In genomic region chr14:59755388-59755787, GRCh38 we compare ENCODE assay signal across 22 cellular contexts.
DNase-seq lines count a peak whose midpoint lies in the region; ATAC-seq lines count a peak whose summit lies in the region.
"Had no signal": no experiment of that assay in that cellular context is flagged by ENCODE, and none has a peak within 500 bp of the region (broad histone marks: within the 10 kb centered on the region; RNA-seq: fewer than 3 reads in every experiment).

No MANE protein-coding gene starts in this region.

- H2BK12ac ChIP-seq in mesenchymal stem cell (ENCODE audit: low read length in 2 of 2), result no peak overlapping the region

- H3K9ac ChIP-seq in mesenchymal stem cell (ENCODE audit: low read length), result peak overlapping the region; percentile 47
- H3K9ac ChIP-seq: BLaER1 had no signal

- intact Hi-C loops in activated CD4-positive, alpha-beta T cell treated with anti-CD3 and anti-CD28 coated beads, Interleukin-2, amount 10 ng/mL, durations not matched to agents 24 days and 14 days (cut with micrococcal nuclease), result no loop called here

- H3K4me3 Mint-ChIP-seq in activated CD4-positive, alpha-beta T cell treated with anti-CD3 and anti-CD28 coated beads, Interleukin-2, amount 10 ng/mL, durations not matched to agents 24 days and 14 days, result no peak overlapping the region
- H3K4me3 Mint-ChIP-seq: CD4-positive, CD25-positive, alpha-beta regulatory T cell had no signal

- no peaks in the 10 kb centered on the region for H3K27me3 ChIP-seq in mesenchymal stem cell (ENCODE audit: control insufficient read depth in 1 of 2, insufficient read depth in 1 of 2, low read length in 2 of 2)
- H3K27me3 ChIP-seq: BLaER1, SJSA1 had no signal

- no peak overlapping the region for H2AK5ac ChIP-seq in mesenchymal stem cell (ENCODE audit: low read length, severe bottlenecking)

- no peaks in the 10 kb centered on the region for H3K27me3 Mint-ChIP-seq in activated CD4-positive, alpha-beta T cell treated with anti-CD3 and anti-CD28 coated beads, Interleukin-2, amount 10 ng/mL, durations not matched to agents 24 days and 14 days

- H3K27ac ChIP-seq in mesenchymal stem cell (ENCODE audit: low read length, poor library complexity, severe bottlenecking), result no peak overlapping the region
- H3K27ac ChIP-seq: BLaER1, SJSA1 had no signal

- no peak overlapping the region for H3K4me2 ChIP-seq in mesenchymal stem cell (ENCODE audit: low read length, poor library complexity, severe bottlenecking)
- H3K4me2 ChIP-seq: BLaER1 had no signal

- no peaks in the 10 kb centered on the region for H3K4me1 Mint-ChIP-seq in activated CD4-positive, alpha-beta T cell treated with anti-CD3 and anti-CD28 coated beads, Interleukin-2, amount 10 ng/mL, durations not matched to agents 24 days and 14 days
- H3K4me1 Mint-ChIP-seq: CD4-positive, CD25-positive, alpha-beta regulatory T cell had no signal

- H3K23ac ChIP-seq in mesenchymal stem cell (ENCODE audit: low read length in 2 of 2), result no peak overlapping the region

- no peak overlapping the region for H4K91ac ChIP-seq in mesenchymal stem cell (ENCODE audit: low read length)

- no peak overlapping the region for H2AFZ ChIP-seq in mesenchymal stem cell (ENCODE audit: low read depth, low read length)

- no peaks in the 10 kb centered on the region for H3K4me1 ChIP-seq in mesenchymal stem cell (ENCODE audit: control insufficient read depth, insufficient read depth, low read depth, low read length)
- H3K4me1 ChIP-seq: BLaER1, SJSA1 had no signal

- H3K14ac ChIP-seq in mesenchymal stem cell (ENCODE audit: low read length in 2 of 2), result no peak overlapping the region

- H3K36me3 ChIP-seq in mesenchymal stem cell (ENCODE audit: control insufficient read depth in 1 of 2, insufficient read depth in 2 of 2, low read depth in 1 of 2, low read length in 2 of 2), result no peaks in the 10 kb centered on the region
- H3K36me3 ChIP-seq: BLaER1, SJSA1 had no signal

- no peaks in the 10 kb centered on the region for H3K9me3 Mint-ChIP-seq in activated CD4-positive, alpha-beta T cell treated with anti-CD3 and anti-CD28 coated beads, Interleukin-2, amount 10 ng/mL, durations not matched to agents 24 days and 14 days
- H3K9me3 Mint-ChIP-seq: CD4-positive, CD25-positive, alpha-beta regulatory T cell had no signal

- no peak overlapping the region for H2BK15ac ChIP-seq in mesenchymal stem cell (ENCODE audit: low read depth, poor library complexity, severe bottlenecking)

- no peaks in the 10 kb centered on the region for H3K36me3 Mint-ChIP-seq in activated CD4-positive, alpha-beta T cell treated with anti-CD3 and anti-CD28 coated beads, Interleukin-2, amount 10 ng/mL, durations not matched to agents 24 days and 14 days (ENCODE audit: low read depth)
- H3K36me3 Mint-ChIP-seq: CD4-positive, CD25-positive, alpha-beta regulatory T cell had no signal

- H2BK120ac ChIP-seq in mesenchymal stem cell (ENCODE audit: low read depth, low read length), result no peak overlapping the region

- DNase-seq in activated CD4-positive, alpha-beta T cell treated with anti-CD3 and anti-CD28 coated beads, Interleukin-2, amount 10 ng/mL, durations not matched to agents 24 days and 14 days, result peak; percentile 41
- no peak for DNase-seq in activated CD4-positive, alpha-beta T cell treated with anti-CD3 and anti-CD28 coated beads, Interleukin-2, amount 50 U/mL, for 48 hours
- DNase-seq in cerebellum (ENCODE audit: low spot score) (peak; percentile 14), mesenchymal stem cell (no peak)
- DNase-seq in stimulated activated CD4-positive, alpha-beta T cell treated with anti-CD3 and anti-CD28 coated beads, Interleukin-4, amount 100 ng/mL, for 1 hour, result no peak
- DNase-seq: CD4-positive, CD25-positive, alpha-beta regulatory T cell; HCEC 1CT; KBM-7; MV-4-11; NCI-H1105; NCI-H1436 treated with DMSO at 0.1 percent for 48 hours; NCI-H187 treated with DMSO at 0.1 percent for 48 hours; NCI-H2107; NCI-H345; NCI-H510A treated with DMSO at 0.1 percent for 48 hours; NK-92 treated with Interleukin-12 subunit alpha and Interleukin-12 subunit beta, amount 100 ng/mL, for 24 hours; Right ventricle myocardium superior; RPMI8226 had no signal

- H3K27ac Mint-ChIP-seq in activated CD4-positive, alpha-beta T cell treated with anti-CD3 and anti-CD28 coated beads, Interleukin-2, amount 10 ng/mL, durations not matched to agents 24 days and 14 days, result no peak overlapping the region
- H3K27ac Mint-ChIP-seq: CD4-positive, CD25-positive, alpha-beta regulatory T cell had no signal

- no peak overlapping the region for H3K4me3 ChIP-seq in mesenchymal stem cell (ENCODE audit: insufficient read depth in 1 of 2, low read depth in 1 of 2, low read length in 2 of 2)
- H3K4me3 ChIP-seq: BLaER1, SJSA1 had no signal

- H3K18ac ChIP-seq in mesenchymal stem cell (ENCODE audit: low read depth in 1 of 2, low read length in 2 of 2), result no peak overlapping the region

- no peak for ATAC-seq in GM21825 (IDR thresholded peaks at IDR 0.05; ENCODE audit: unreplicated experiment)
- no peak for ATAC-seq in HG02884 (IDR thresholded peaks at IDR 0.05; ENCODE audit: unreplicated experiment)

- H2BK5ac ChIP-seq in mesenchymal stem cell (ENCODE audit: low read depth, low read length, poor library complexity, severe bottlenecking), result no peak overlapping the region

- H3K9me3 ChIP-seq in mesenchymal stem cell (ENCODE audit: control insufficient read depth, low read length), result no peaks in the 10 kb centered on the region
- H3K9me3 ChIP-seq: BLaER1, SJSA1 had no signal

- no peak overlapping the region for H3K4ac ChIP-seq in mesenchymal stem cell (ENCODE audit: low read depth in 1 of 2, low read length in 2 of 2)

- H4K8ac ChIP-seq in mesenchymal stem cell (ENCODE audit: low read length), result no peak overlapping the region

- H3K79me1 ChIP-seq in mesenchymal stem cell (replicated peaks; ENCODE audit: low read length, poor library complexity, severe bottlenecking), result no peaks in the 10 kb centered on the region

Comparison
In these comparisons a context has a peak if more than half of its experiments do, and no peak if none do; other contexts are left out.
1. DNase-seq: peak in activated CD4-positive, alpha-beta T cell treated with anti-CD3 and anti-CD28 coated beads, Interleukin-2, amount 10 ng/mL, durations not matched to agents 24 days and 14 days (single experiment) and cerebellum (single experiment); none in activated CD4-positive, alpha-beta T cell treated with anti-CD3 and anti-CD28 coated beads, Interleukin-2, amount 50 U/mL, for 48 hours (0 of 2), mesenchymal stem cell (single experiment) and stimulated activated CD4-positive, alpha-beta T cell treated with anti-CD3 and anti-CD28 coated beads, Interleukin-4, amount 100 ng/mL, for 1 hour (single experiment).